In the genomic region with DNA sequence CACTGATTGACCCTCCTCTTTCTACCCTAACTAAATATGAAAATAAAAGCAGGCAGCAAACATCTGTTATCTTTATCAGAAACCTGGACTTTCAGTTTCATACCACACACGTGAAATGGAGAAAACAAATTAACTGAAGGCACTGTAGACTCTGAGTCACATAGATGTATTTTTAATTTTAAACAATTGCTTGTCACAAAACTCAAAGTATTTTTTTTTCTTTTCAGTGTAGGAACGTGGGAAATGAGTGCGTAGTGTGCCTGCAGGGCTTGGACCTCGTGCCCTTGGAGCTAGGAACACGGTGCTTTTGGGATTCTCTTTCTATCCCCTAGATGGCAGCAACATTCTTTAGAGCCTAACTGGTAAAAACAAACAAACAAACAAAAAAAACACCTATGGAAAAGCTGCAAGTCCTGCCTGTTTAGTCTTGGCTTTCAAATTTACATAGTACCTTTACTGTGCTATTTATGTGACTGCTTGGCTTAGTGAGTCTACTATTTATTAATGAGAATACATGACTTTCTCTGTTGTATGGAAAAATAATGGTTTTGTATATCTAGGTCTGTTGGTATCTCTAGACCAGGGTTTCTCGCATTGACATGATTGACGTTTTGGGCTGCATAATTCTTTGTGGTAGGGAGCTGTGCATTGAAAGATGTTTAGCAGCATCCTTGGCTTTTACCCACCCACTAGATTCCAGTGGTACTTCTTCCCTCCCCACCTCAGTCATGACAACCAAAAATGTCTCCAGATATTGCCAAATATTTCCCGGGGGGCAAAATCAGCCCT, we compare ENCODE assay signal across 1 cellular context.
A peak's percentile ranks its signal among the peaks of the same experiment; 100 is the strongest.
TF ChIP-seq lines count a peak whose summit lies in the region.

No MANE protein-coding gene starts in this region.

TF ChIP-seq in H1, 55 proteins besides CTCF, POLR2A, EP300 and RAD21 (continued from another document):
- TF ChIP-seq, protein P1, sequence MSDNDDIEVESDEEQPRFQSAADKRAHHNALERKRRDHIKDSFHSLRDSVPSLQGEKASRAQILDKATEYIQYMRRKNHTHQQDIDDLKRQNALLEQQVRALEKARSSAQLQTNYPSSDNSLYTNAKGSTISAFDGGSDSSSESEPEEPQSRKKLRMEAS (IDR thresholded peaks at IDR 0.05) = peak; percentile 93
- TF ChIP-seq CTBP2 (IDR thresholded peaks at IDR 0.05; ENCODE audit: borderline replicate concordance, insufficient read depth, insufficient read length, low read length) = no peak
TF ChIP-seq in H1: peak in this region for 2.
